10 cellular contexts compared by ENCODE assay signal in the genomic region with DNA sequence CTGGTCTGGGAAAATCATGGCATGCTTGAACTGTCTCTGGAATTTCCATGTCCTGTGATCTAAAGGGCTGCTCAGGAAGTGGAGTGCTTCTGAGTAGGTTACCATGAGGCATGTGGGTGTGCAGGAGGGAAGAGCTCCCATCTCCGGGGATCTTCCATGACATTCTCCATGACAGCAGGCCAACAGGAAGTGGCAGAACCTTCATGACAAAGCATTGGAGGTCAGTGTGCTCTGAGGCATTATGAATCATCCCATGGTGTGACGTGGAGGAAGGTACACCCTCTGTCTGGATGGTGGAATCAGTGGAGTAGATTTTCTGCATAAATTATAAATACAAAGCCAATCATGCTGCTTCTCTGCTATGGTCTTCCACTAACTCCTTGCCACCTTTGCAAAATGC.
A peak's percentile ranks its signal among the peaks of the same experiment; 100 is the strongest.
DNase-seq lines count a peak whose midpoint lies in the region; ATAC-seq and TF ChIP-seq lines count a peak whose summit lies in the region.
"Had no signal": no experiment of that assay in that cellular context is flagged by ENCODE, and none has a peak within 500 bp of the region (broad histone marks: within the 10 kb centered on the region; RNA-seq: fewer than 3 reads in every experiment).

No MANE protein-coding gene starts in this region.

- no peak overlapping the region for H3K4me3 ChIP-seq in breast epithelium
- no peak overlapping the region for H3K4me3 ChIP-seq in thyroid gland (replicated peaks in 1 of 3)
- H3K4me3 ChIP-seq: sigmoid colon had no signal

- H3K4me3 Mint-ChIP-seq in MCF 10A (ENCODE audit: unreplicated experiment): no peak overlapping the region
- H3K4me3 Mint-ChIP-seq: activated naive CD4-positive, alpha-beta T cell treated with anti-CD3 and anti-CD28 coated beads for 36 hours had no signal

- H3K27me3 Mint-ChIP-seq in MCF 10A (ENCODE audit: insufficient read depth, unreplicated experiment): no peaks in the 10 kb centered on the region

- no peaks in the 10 kb centered on the region for H3K9me3 Mint-ChIP-seq in MCF 10A (ENCODE audit: unreplicated experiment)

- H3K27ac Mint-ChIP-seq in MCF 10A (ENCODE audit: low read depth, unreplicated experiment): peak overlapping the region; percentile 63
- H3K27ac Mint-ChIP-seq: activated naive CD4-positive, alpha-beta T cell treated with anti-CD3 and anti-CD28 coated beads for 36 hours had no signal

- POLR2A ChIA-PET in MCF 10A (lab: Yijun Ruan, JAX): interaction anchor here (0.6 kb wide), 1 partner anchor 175 kb away, joined by 5 read pairs; no protein-coding TSS in a partner anchor

- peaks cover 18% of the 10 kb centered on the region for H3K4me1 Mint-ChIP-seq in MCF 10A (ENCODE audit: insufficient read depth, unreplicated experiment)

- H3K27me3 ChIP-seq in breast epithelium (peaks cover 0 to 12% of the 10 kb centered on the region in 2 donors), thyroid gland (no peaks in the 10 kb centered on the region)
- H3K27me3 ChIP-seq: sigmoid colon had no signal

- no peak for TF ChIP-seq CTCF in MCF 10A (IDR thresholded peaks at IDR 0.05; ENCODE audit: unreplicated experiment)
- no peak for TF ChIP-seq CTCF in breast epithelium (IDR thresholded peaks at IDR 0.05)
- no peak for TF ChIP-seq CTCF in thyroid gland (IDR thresholded peaks at IDR 0.05)

- CTCF ChIA-PET in MCF 10A (lab: Yijun Ruan, JAX): interaction anchor here (1.2 kb wide), 2 partner anchors 12 to 53 kb away, joined by 3 read pairs; no protein-coding TSS in a partner anchor

- H3K36me3 ChIP-seq in breast epithelium (no peaks in the 10 kb centered on the region), thyroid gland (no peaks in the 10 kb centered on the region)
- H3K36me3 ChIP-seq: sigmoid colon had no signal

- no peak for TF ChIP-seq POLR2A in breast epithelium (IDR thresholded peaks at IDR 0.05)
- no peak for TF ChIP-seq POLR2A in thyroid gland (IDR thresholded peaks at IDR 0.05)

- WGBS in thyroid gland, 2 donors: 43 to 44% methylated on average over 2 of the region's 2 CpGs

- no peaks in the 10 kb centered on the region for H3K4me1 ChIP-seq in breast epithelium
- peaks cover 13 to 41% of the 10 kb centered on the region in 2 donors for H3K4me1 ChIP-seq in thyroid gland
- H3K4me1 ChIP-seq: sigmoid colon had no signal

- intact Hi-C loops in MCF 10A (cut with micrococcal nuclease) (no loop called here), breast epithelium (cut with DNase I; ENCODE audit: low total_unique reads) (no loop called here), thyroid gland (cut with DNase I) (no loop called here)

- no peaks in the 10 kb centered on the region for H3K36me3 Mint-ChIP-seq in MCF 10A (ENCODE audit: insufficient read depth, unreplicated experiment)

- DNase-seq in MCF 10A (ENCODE audit: unreplicated experiment) (peak; percentile 83), breast epithelium (ENCODE audit: low spot score in 2 of 2) (no peak), SW480 (ENCODE audit: low spot score) (peak; percentile 92), fibroblast of the conjunctiva (ENCODE audit: low read depth) (peak; percentile 31), thyroid gland (peak; percentile 29 to 41), hypothalamus (lab: John Stamatoyannopoulos, UW) (no peak)
- DNase-seq: activated naive CD4-positive, alpha-beta T cell treated with anti-CD3 and anti-CD28 coated beads for 36 hours; sigmoid colon had no signal

- H3K27ac ChIP-seq in breast epithelium: no peak overlapping the region
- peak overlapping the region in 2 of 3 donors; percentile 23 to 46 for H3K27ac ChIP-seq in thyroid gland
- H3K27ac ChIP-seq: sigmoid colon had no signal

- no peak for ATAC-seq in GM21515 (IDR thresholded peaks at IDR 0.05; ENCODE audit: unreplicated experiment)
- ATAC-seq in HG03457 (IDR thresholded peaks at IDR 0.05; ENCODE audit: unreplicated experiment): no peak

- BruUV-seq in MCF 10A (replicated peaks; lab: Mats Ljungman, UMichigan): no TSS peak

- H3K9me3 ChIP-seq in breast epithelium: no peaks in the 10 kb centered on the region
- H3K9me3 ChIP-seq in thyroid gland: no peaks in the 10 kb centered on the region
- H3K9me3 ChIP-seq: sigmoid colon had no signal

Comparison
In these comparisons a context has a peak if more than half of its experiments do, and no peak if none do; other contexts are left out.
1. DNase-seq: peak in MCF 10A (single experiment), SW480 (single experiment), fibroblast of the conjunctiva (single experiment) and thyroid gland (2 of 2); none in breast epithelium (0 of 2) and hypothalamus (0 of 51).
2. H3K27ac ChIP-seq: peak in thyroid gland (2 of 3); none in breast epithelium (0 of 2).